ENCODE assay signal across 31 cellular contexts in the genomic region with DNA sequence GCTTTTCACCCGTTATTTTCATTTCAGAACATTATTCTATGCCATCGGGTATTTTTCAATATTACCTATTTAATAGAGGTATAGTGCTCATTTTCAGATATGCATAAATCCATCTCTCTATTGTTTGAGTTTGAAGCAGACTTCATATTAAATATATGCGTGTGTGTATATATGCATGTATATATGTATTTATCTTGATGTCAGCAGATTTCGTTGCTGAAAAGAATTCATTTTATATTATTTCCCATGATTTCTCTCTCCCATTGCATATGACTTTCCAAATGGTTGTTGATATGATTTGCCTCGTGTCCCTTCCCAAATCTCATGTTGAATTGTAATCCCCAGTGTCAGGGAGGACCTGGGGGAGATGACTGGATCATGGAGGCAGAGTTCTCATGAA.
"Had no signal": no experiment of that assay in that cellular context is flagged by ENCODE, and none has a peak within 500 bp of the region (broad histone marks: within the 10 kb centered on the region; RNA-seq: fewer than 3 reads in every experiment).

No MANE protein-coding gene starts in this region.

- DNase-seq: activated CD4-positive, alpha-beta memory T cell treated with anti-CD3 and anti-CD28 coated beads for 36 hours; activated CD4-positive, alpha-beta T cell treated with anti-CD3 and anti-CD28 coated beads for 36 hours; activated CD4-positive, alpha-beta T cell treated with anti-CD3 and anti-CD28 coated beads, Interleukin-2, amount 10 ng/mL, durations not matched to agents 24 days and 14 days; activated CD4-positive, CD25-positive, alpha-beta regulatory T cell; activated CD4-positive, CD25-positive, alpha-beta regulatory T cell treated with anti-CD3 and anti-CD28 coated beads, Interleukin-2, amount 50 U/mL, for 72 hours; activated CD8-positive, alpha-beta memory T cell treated with anti-CD3 and anti-CD28 coated beads, Interleukin-2, amount 10 ng/mL, durations not matched to agents 7 days and 5 days; activated CD8-positive, alpha-beta memory T cell treated with anti-CD3 and anti-CD28 coated beads, Interleukin-2, amount 50 U/mL, for 4 hours; activated CD8-positive, alpha-beta T cell treated with anti-CD3 and anti-CD28 coated beads, Interleukin-2, amount 10 ng/mL, durations not matched to agents 7 days and 5 days; activated effector memory CD4-positive, alpha-beta T cell treated with anti-CD3 and anti-CD28 coated beads, Interleukin-2, amount 50 U/mL, for 16 hours; activated naive CD4-positive, alpha-beta T cell treated with anti-CD3 and anti-CD28 coated beads for 36 hours; activated naive CD8-positive, alpha-beta T cell treated with anti-CD3 and anti-CD28 coated beads for 36 hours; activated naive CD8-positive, alpha-beta T cell treated with anti-CD3 and anti-CD28 coated beads, Interleukin-2, amount 50 U/mL, for 24 hours; activated T-cell treated with anti-CD3 and anti-CD28 coated beads, Interleukin-2, amount 50 U/mL, for 1 hour; activated T-cell treated with anti-CD3 and anti-CD28 coated beads, Interleukin-2, amount 50 U/mL, for 48 hours; adrenal gland; amygdala; aorta; body of pancreas; caudate nucleus; cortex of kidney; dermis blood vessel endothelial cell; effector CD4-positive, alpha-beta T cell; effector memory CD8-positive, alpha-beta T cell; erythroblast; foreskin keratinocyte; gastrocnemius medialis; glutamatergic neuron; heart left ventricle; T1000 had no signal

- FAIRE-seq: colon had no signal

- H3K4me1 ChIP-seq: adrenal gland, body of pancreas had no signal

- H3K27ac ChIP-seq: adrenal gland, body of pancreas, esophagus muscularis mucosa, foreskin keratinocyte, gastrocnemius medialis, heart left ventricle had no signal

- H3K4me3 ChIP-seq: adrenal gland, body of pancreas, esophagus muscularis mucosa, gastrocnemius medialis, heart left ventricle had no signal

- H3K36me3 ChIP-seq: adrenal gland, esophagus muscularis mucosa, gastrocnemius medialis, heart left ventricle had no signal

- H3K9me3 ChIP-seq: adrenal gland, body of pancreas, esophagus muscularis mucosa, gastrocnemius medialis, heart left ventricle had no signal

- ATAC-seq: activated CD4-positive, alpha-beta T cell treated with anti-CD3 and anti-CD28 coated beads for 36 hours; activated CD8-positive, alpha-beta memory T cell treated with anti-CD3 and anti-CD28 coated beads, Interleukin-2, amount 10 ng/mL, durations not matched to agents 7 days and 5 days; activated CD8-positive, alpha-beta T cell treated with anti-CD3 and anti-CD28 coated beads, Interleukin-2, amount 10 ng/mL, durations not matched to agents 7 days and 5 days; activated naive CD8-positive, alpha-beta T cell treated with anti-CD3 and anti-CD28 coated beads, Interleukin-2, amount 50 U/mL, for 24 hours; body of pancreas; effector memory CD8-positive, alpha-beta T cell; foreskin keratinocyte; gastrocnemius medialis; heart left ventricle had no signal

- H3K27me3 ChIP-seq: adrenal gland, body of pancreas, esophagus muscularis mucosa, foreskin keratinocyte, gastrocnemius medialis, heart left ventricle had no signal
